ENCODE assay signal across 8 cellular contexts in the genomic region with DNA sequence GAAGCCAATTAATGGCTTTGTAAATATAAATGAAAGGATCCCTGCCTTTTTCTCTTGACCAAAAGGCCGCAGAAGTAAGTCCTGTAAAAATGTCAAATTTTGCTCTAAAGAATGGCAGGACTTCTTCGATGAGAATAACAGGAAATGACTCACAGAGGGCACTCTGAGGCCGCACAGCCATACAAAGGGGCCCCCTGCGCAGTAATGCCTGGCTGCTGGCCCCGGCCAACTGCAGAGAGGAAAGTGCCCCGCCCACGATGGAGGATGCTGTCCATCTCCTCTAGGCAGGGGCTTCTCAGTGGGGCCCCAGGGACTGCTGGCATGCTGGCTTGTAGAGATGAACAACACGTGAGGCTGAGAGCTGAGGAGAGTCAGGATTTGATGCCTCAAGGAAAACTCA. TPM values are rescaled to one million over a fixed set of nuclear protein-coding genes. Genes with fewer than 3 reads are reported as not detected.
DNase-seq lines count a peak whose midpoint lies in the region; ATAC-seq and TF ChIP-seq lines count a peak whose summit lies in the region.

No MANE protein-coding gene starts in this region.

- CTCF ChIA-PET in RWPE1 (lab: Yijun Ruan, JAX) (no interaction called here), GM10248 (lab: Yijun Ruan, JAX) (no interaction called here)
- CTCF ChIA-PET in naive thymus-derived CD4-positive, alpha-beta T cell (lab: Charles Lee): no interaction called here

- H3K4me1 Mint-ChIP-seq in activated T-helper 1 cell treated with anti-CD3 and anti-CD28 coated beads, Interleukin-12 subunit alpha, Interleukin-12 subunit beta, Interleukin-2, Interleukin-4 antibody, amounts not matched to agents 30 ng/mL and 10 ng/mL and 1 ng/mL, durations not matched to agents 14 hours and 24 hours and 36 hours (ENCODE audit: low read depth): peaks cover 9% of the 10 kb centered on the region
- H3K4me1 Mint-ChIP-seq in naive thymus-derived CD4-positive, alpha-beta T cell: peaks cover 0 to 16% (median 9%) of the 10 kb centered on the region in 7 donors

- TF ChIP-seq CTCF in RWPE1 (conservative IDR thresholded peaks at IDR 0.05; ENCODE audit: low read depth) (no peak), GM10248 (IDR thresholded peaks at IDR 0.05; ENCODE audit: control extremely low read depth, extremely low read depth, low read depth, missing control alignments) (no peak)

- H3K4me3 Mint-ChIP-seq in activated T-helper 1 cell treated with anti-CD3 and anti-CD28 coated beads, Interleukin-12 subunit alpha, Interleukin-12 subunit beta, Interleukin-2, Interleukin-4 antibody, amounts not matched to agents 30 ng/mL and 10 ng/mL and 1 ng/mL, durations not matched to agents 14 hours and 24 hours and 36 hours: no peak overlapping the region
- H3K4me3 Mint-ChIP-seq in naive thymus-derived CD4-positive, alpha-beta T cell: no peak overlapping the region

- no peak overlapping the region for H3K27ac ChIP-seq in RWPE1
- no peak overlapping the region for H3K27ac ChIP-seq in naive thymus-derived CD4-positive, alpha-beta T cell (ENCODE audit: low read depth, low read length)

- H3K27me3 ChIP-seq in naive thymus-derived CD4-positive, alpha-beta T cell (ENCODE audit: control insufficient read depth in 2 of 2, insufficient read depth in 2 of 2, low read length in 2 of 2): no peaks in the 10 kb centered on the region

- no peaks in the 10 kb centered on the region for H3K4me1 ChIP-seq in naive thymus-derived CD4-positive, alpha-beta T cell (ENCODE audit: control insufficient read depth in 2 of 2, insufficient read depth in 2 of 2, low read length in 2 of 2)

- peaks cover 4% of the 10 kb centered on the region for H3K27me3 Mint-ChIP-seq in activated T-helper 1 cell treated with anti-CD3 and anti-CD28 coated beads, Interleukin-12 subunit alpha, Interleukin-12 subunit beta, Interleukin-2, Interleukin-4 antibody, amounts not matched to agents 30 ng/mL and 10 ng/mL and 1 ng/mL, durations not matched to agents 14 hours and 24 hours and 36 hours (ENCODE audit: insufficient read depth)
- H3K27me3 Mint-ChIP-seq in naive thymus-derived CD4-positive, alpha-beta T cell: peaks cover 0 to 4% (median 0%) of the 10 kb centered on the region in 5 donors

- POLR2A ChIA-PET in RWPE1 (lab: Yijun Ruan, JAX; ENCODE audit: low non-redundant PET): no interaction called here
- POLR2A ChIA-PET in naive thymus-derived CD4-positive, alpha-beta T cell (lab: Charles Lee): interaction anchor here (0.7 kb wide), 1 partner anchor 54 kb away, joined by 3 read pairs; no protein-coding TSS in a partner anchor
- POLR2A ChIA-PET in GM10248 (lab: Yijun Ruan, JAX): no interaction called here

- no peak overlapping the region for H3K27ac Mint-ChIP-seq in activated T-helper 1 cell treated with anti-CD3 and anti-CD28 coated beads, Interleukin-12 subunit alpha, Interleukin-12 subunit beta, Interleukin-2, Interleukin-4 antibody, amounts not matched to agents 30 ng/mL and 10 ng/mL and 1 ng/mL, durations not matched to agents 14 hours and 24 hours and 36 hours
- H3K27ac Mint-ChIP-seq in naive thymus-derived CD4-positive, alpha-beta T cell: peak overlapping the region in 2 of 9 donors; percentile 18 to 62

- H3K36me3 Mint-ChIP-seq in activated T-helper 1 cell treated with anti-CD3 and anti-CD28 coated beads, Interleukin-12 subunit alpha, Interleukin-12 subunit beta, Interleukin-2, Interleukin-4 antibody, amounts not matched to agents 30 ng/mL and 10 ng/mL and 1 ng/mL, durations not matched to agents 14 hours and 24 hours and 36 hours (ENCODE audit: low read depth): no peaks in the 10 kb centered on the region
- H3K36me3 Mint-ChIP-seq in naive thymus-derived CD4-positive, alpha-beta T cell: peaks cover 0 to 1% (median 0%) of the 10 kb centered on the region in 5 donors

- H3K9me3 Mint-ChIP-seq in activated T-helper 1 cell treated with anti-CD3 and anti-CD28 coated beads, Interleukin-12 subunit alpha, Interleukin-12 subunit beta, Interleukin-2, Interleukin-4 antibody, amounts not matched to agents 30 ng/mL and 10 ng/mL and 1 ng/mL, durations not matched to agents 14 hours and 24 hours and 36 hours: no peaks in the 10 kb centered on the region
- H3K9me3 Mint-ChIP-seq in naive thymus-derived CD4-positive, alpha-beta T cell: peaks cover 0 to 3% (median 0%) of the 10 kb centered on the region in 11 donors

- DNase-seq in activated T-helper 1 cell treated with Interleukin-2 at 50 U/mL for 16 hours (ENCODE audit: low read depth) (peak; percentile 1), RWPE1 (ENCODE audit: low spot score) (peak; percentile 37), dermis microvascular lymphatic vessel endothelial cell (ENCODE audit: low read depth in 2 of 2) (peak; percentile 63 to 94), GM10248 (ENCODE audit: extremely low spot score) (no peak)
- no peak for DNase-seq in activated T-helper 1 cell treated with anti-CD3 and anti-CD28 coated beads, Interleukin-12 subunit alpha, Interleukin-12 subunit beta, Interleukin-2, Interleukin-4 antibody, amounts not matched to agents 30 ng/mL and 10 ng/mL and 1 ng/mL, durations not matched to agents 14 hours and 24 hours and 36 hours (ENCODE audit: low spot score)
- peak in 1 of 9 donors; percentile 29 for DNase-seq in naive thymus-derived CD4-positive, alpha-beta T cell

- H3K36me3 ChIP-seq in naive thymus-derived CD4-positive, alpha-beta T cell (ENCODE audit: control insufficient read depth in 2 of 3, insufficient read depth in 3 of 3, low read length in 3 of 3): no peaks in the 10 kb centered on the region

- H3K4me3 ChIP-seq in naive thymus-derived CD4-positive, alpha-beta T cell (ENCODE audit: low read length): no peak overlapping the region

- intact Hi-C loops in activated T-helper 1 cell treated with anti-CD3 and anti-CD28 coated beads, Interleukin-12 subunit alpha, Interleukin-12 subunit beta, Interleukin-2, Interleukin-4 antibody, amounts not matched to agents 30 ng/mL and 10 ng/mL and 1 ng/mL, durations not matched to agents 14 hours and 24 hours and 36 hours (cut with micrococcal nuclease): no loop called here
- intact Hi-C loops in naive thymus-derived CD4-positive, alpha-beta T cell (cut with micrococcal nuclease): no loop called here

- no peaks in the 10 kb centered on the region for H3K9me3 ChIP-seq in naive thymus-derived CD4-positive, alpha-beta T cell (ENCODE audit: control insufficient read depth in 2 of 3, low read length in 3 of 3)

- ATAC-seq in naive thymus-derived CD4-positive, alpha-beta T cell: peak; percentile 69
- no peak for ATAC-seq in GM19328 (IDR thresholded peaks at IDR 0.05; ENCODE audit: unreplicated experiment)
- ATAC-seq in GM21717 (IDR thresholded peaks at IDR 0.05; ENCODE audit: unreplicated experiment): no peak

RNA-seq across cellular contexts. Expression of a gene that starts 18.1 kb away (rescaled TPM):
- total RNA-seq in activated T-helper 1 cell treated with anti-CD3 and anti-CD28 coated beads, Interleukin-12 subunit alpha, Interleukin-12 subunit beta, Interleukin-2, Interleukin-4 antibody, amounts not matched to agents 30 ng/mL and 10 ng/mL and 1 ng/mL, durations not matched to agents 14 hours and 24 hours and 36 hours: not detected in 2 replicates
- total RNA-seq in dermis microvascular lymphatic vessel endothelial cell: not detected in 2 replicates
- total RNA-seq in naive thymus-derived CD4-positive, alpha-beta T cell: not detected
- polyA plus RNA-seq in naive thymus-derived CD4-positive, alpha-beta T cell: not detected

Comparison
In these comparisons a context has a peak if more than half of its experiments do, and no peak if none do; other contexts are left out.
1. DNase-seq: peak in activated T-helper 1 cell treated with Interleukin-2 at 50 U/mL for 16 hours (single experiment), RWPE1 (single experiment) and dermis microvascular lymphatic vessel endothelial cell (2 of 2); none in activated T-helper 1 cell treated with anti-CD3 and anti-CD28 coated beads, Interleukin-12 subunit alpha, Interleukin-12 subunit beta, Interleukin-2, Interleukin-4 antibody, amounts not matched to agents 30 ng/mL and 10 ng/mL and 1 ng/mL, durations not matched to agents 14 hours and 24 hours and 36 hours (single experiment) and GM10248 (single experiment).